1 cellular context compared by ENCODE assay signal in the genomic region with DNA sequence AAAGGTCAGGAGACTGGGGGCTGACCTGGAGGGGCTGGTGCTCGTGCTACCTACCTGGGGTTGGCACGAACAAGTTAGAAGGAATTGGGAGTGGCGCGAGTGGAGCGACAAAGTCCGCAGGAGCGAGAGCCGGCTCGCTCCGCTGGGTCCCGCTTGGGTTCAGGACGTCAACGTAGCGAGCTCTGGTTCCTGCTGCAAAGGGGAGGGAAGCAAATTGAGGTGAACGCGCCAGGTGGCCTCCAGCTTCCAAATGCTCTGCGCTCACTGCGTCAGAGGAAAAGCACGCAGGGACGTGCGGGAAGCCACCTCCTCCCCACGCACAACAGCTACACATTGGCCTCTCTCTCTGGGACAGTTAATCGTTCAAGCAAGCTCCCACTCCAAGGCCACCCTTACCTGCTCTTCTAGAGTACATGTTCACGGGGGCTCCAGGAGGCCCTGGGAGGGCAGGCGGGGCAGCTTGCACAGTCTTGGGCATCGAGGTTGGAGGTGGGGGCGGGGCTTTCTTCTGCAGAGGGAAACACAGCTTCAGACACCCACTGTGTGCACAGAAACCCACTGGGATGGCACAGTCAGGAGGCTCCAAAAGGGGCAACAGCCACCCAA.
TF ChIP-seq lines count a peak whose summit lies in the region.

No MANE protein-coding gene starts in this region.

TF ChIP-seq in endothelial cell of umbilical vein, 7 proteins besides CTCF, POLR2A, EP300 and RAD21:
- TF ChIP-seq EZH2 (IDR thresholded peaks at IDR 0.05; ENCODE audit: borderline replicate concordance, low read depth, low read length, severe bottlenecking) (no peak), FOS (IDR thresholded peaks at IDR 0.05; ENCODE audit: borderline replicate concordance, insufficient read depth, low read length) (no peak), GATA2 (IDR thresholded peaks at IDR 0.05; ENCODE audit: insufficient read depth, insufficient read length, low read depth, low read length) (no peak), JUN (IDR thresholded peaks at IDR 0.05; ENCODE audit: borderline replicate concordance, insufficient read depth, insufficient read length, low read depth) (no peak), POLR2AphosphoS5 (IDR thresholded peaks at IDR 0.05; ENCODE audit: insufficient read depth, low read depth, low read length) (no peak), MYC (IDR thresholded peaks at IDR 0.05; ENCODE audit: low read depth, low read length) (no peak)
- TF ChIP-seq, protein P1, sequence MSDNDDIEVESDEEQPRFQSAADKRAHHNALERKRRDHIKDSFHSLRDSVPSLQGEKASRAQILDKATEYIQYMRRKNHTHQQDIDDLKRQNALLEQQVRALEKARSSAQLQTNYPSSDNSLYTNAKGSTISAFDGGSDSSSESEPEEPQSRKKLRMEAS (IDR thresholded peaks at IDR 0.05; ENCODE audit: insufficient read depth, insufficient read length) = no peak
